Comparison of ENCODE assay signal across 1 cellular context in genomic region chr16:88330971-88331890, GRCh38.
TF ChIP-seq lines count a peak whose summit lies in the region.

No MANE protein-coding gene starts in this region.

TF ChIP-seq in HepG2, 621 proteins besides CTCF, POLR2A, EP300 and RAD21:
- TF ChIP-seq FOXP1 (IDR thresholded peaks at IDR 0.05): peak; percentile 64
- no peak for TF ChIP-seq FOXP1 (CRISPR knock-in tag; IDR thresholded peaks at IDR 0.05)
- 0 out of 2 replicates have a peak, but pooled peaks have one; percentile 27 for TF ChIP-seq LCORL (IDR thresholded peaks at IDR 0.05)
- no peak for TF ChIP-seq LCORL (CRISPR knock-in tag; IDR thresholded peaks at IDR 0.05)
- TF ChIP-seq EZH2 (conservative IDR thresholded peaks at IDR 0.05; ENCODE audit: low read depth, low read length): no peak
- no peak for TF ChIP-seq IRX3 (CRISPR knock-in tag; IDR thresholded peaks at IDR 0.05; ENCODE audit: borderline replicate concordance, low read depth)
- TF ChIP-seq ZSCAN22 (CRISPR knock-in tag; IDR thresholded peaks at IDR 0.05): no peak
- TF ChIP-seq ZBTB40 (IDR thresholded peaks at IDR 0.05): peak; percentile 23; the same call in 1 of the 2 replicates
- TF ChIP-seq ZBTB40 (CRISPR knock-in tag; IDR thresholded peaks at IDR 0.05): no peak
- TF ChIP-seq ARNT (IDR thresholded peaks at IDR 0.05): peak; percentile 76; the same call in 1 of the 2 replicates
- no peak for TF ChIP-seq NCOA2 (CRISPR knock-in tag; IDR thresholded peaks at IDR 0.05)
- TF ChIP-seq NFYC (CRISPR knock-in tag; IDR thresholded peaks at IDR 0.05): no peak
- 0 out of 2 replicates have a peak, but pooled peaks have one; percentile 26 for TF ChIP-seq ZNF207 (IDR thresholded peaks at IDR 0.05; ENCODE audit: borderline replicate concordance)
- TF ChIP-seq IKZF1 (IDR thresholded peaks at IDR 0.05): peak; percentile 66; the same call in 1 of the 2 replicates
- peak; percentile 58; the same call in 1 of the 2 replicates for TF ChIP-seq PLRG1 (conservative IDR thresholded peaks at IDR 0.05)
- TF ChIP-seq CREB1 (IDR thresholded peaks at IDR 0.05): peak; percentile 98
- TF ChIP-seq CREB1 (CRISPR knock-in tag; IDR thresholded peaks at IDR 0.05): no peak
- no peak for TF ChIP-seq ETV6 (CRISPR knock-in tag; conservative IDR thresholded peaks at IDR 0.05)
- TF ChIP-seq PBX3 (CRISPR knock-in tag; IDR thresholded peaks at IDR 0.05; ENCODE audit: borderline replicate concordance): no peak
- peak; percentile 44; the same call in 1 of the 2 replicates for TF ChIP-seq ZNF431 (CRISPR knock-in tag; IDR thresholded peaks at IDR 0.05; ENCODE audit: borderline replicate concordance, low read depth)
- TF ChIP-seq NFRKB (IDR thresholded peaks at IDR 0.05): peak; percentile 7; the same call in 1 of the 2 replicates
- TF ChIP-seq ZNF75D (CRISPR knock-in tag; IDR thresholded peaks at IDR 0.05; ENCODE audit: borderline replicate concordance): no peak
- TF ChIP-seq SP1 (IDR thresholded peaks at IDR 0.05): 0 out of 2 replicates have a peak, but pooled peaks have one; percentile 5
- TF ChIP-seq SP1 (CRISPR knock-in tag; IDR thresholded peaks at IDR 0.05): no peak
- TF ChIP-seq ZNF784 (CRISPR knock-in tag; IDR thresholded peaks at IDR 0.05; ENCODE audit: borderline replicate concordance): no peak
- peak; percentile 18; the same call in 1 of the 2 replicates for TF ChIP-seq ATM (IDR thresholded peaks at IDR 0.05; ENCODE audit: borderline replicate concordance)
- peak; percentile 47 for TF ChIP-seq FOXK2 (IDR thresholded peaks at IDR 0.05)
- peak; percentile 16 for TF ChIP-seq ZNF282 (IDR thresholded peaks at IDR 0.05; ENCODE audit: partially characterized antibody)
- TF ChIP-seq NBN (conservative IDR thresholded peaks at IDR 0.05): peak; percentile 36; the same call in 1 of the 2 replicates
- no peak for TF ChIP-seq IRF1 (CRISPR knock-in tag; IDR thresholded peaks at IDR 0.05; ENCODE audit: low read depth)
- TF ChIP-seq FOXA1 (IDR thresholded peaks at IDR 0.05): peak; percentile 20; the same call in 1 of the 2 replicates
- no peak for TF ChIP-seq FOXA1 (CRISPR knock-in tag; IDR thresholded peaks at IDR 0.05)
